In genomic region chr3:182925330-182925943, GRCh38 we compare ENCODE assay signal across 9 cellular contexts. TPM values are rescaled to one million over a fixed set of nuclear protein-coding genes. Genes with fewer than 3 reads are reported as not detected.
A peak's percentile ranks its signal among the peaks of the same experiment; 100 is the strongest.
DNase-seq lines count a peak whose midpoint lies in the region; ATAC-seq and TF ChIP-seq lines count a peak whose summit lies in the region.
"Had no signal": no experiment of that assay in that cellular context is flagged by ENCODE, and none has a peak within 500 bp of the region (broad histone marks: within the 10 kb centered on the region; RNA-seq: fewer than 3 reads in every experiment).

No MANE protein-coding gene starts in this region.

- H3K27me3 ChIP-seq in KMS-11 (ENCODE audit: insufficient read depth, low read depth) = no peaks in the 10 kb centered on the region

- TF ChIP-seq CTCF in KMS-11 (conservative IDR thresholded peaks at IDR 0.05; ENCODE audit: low read depth, low read length) = no peak
- TF ChIP-seq CTCF in chondrocyte (IDR thresholded peaks at IDR 0.05) = no peak

- no peak overlapping the region for H3K4me3 Mint-ChIP-seq in chondrocyte (ENCODE audit: unreplicated experiment)
- H3K4me3 Mint-ChIP-seq: immature natural killer cell had no signal

- H3K27ac Mint-ChIP-seq in chondrocyte (ENCODE audit: unreplicated experiment) = no peak overlapping the region

- H3K9ac ChIP-seq in KMS-11 = peak overlapping the region; percentile 25

- H4K20me1 ChIP-seq in KMS-11 (ENCODE audit: insufficient read depth) = no peaks in the 10 kb centered on the region

- no peaks in the 10 kb centered on the region for H3K36me3 ChIP-seq in KMS-11 (ENCODE audit: insufficient read depth)

- no peaks in the 10 kb centered on the region for H3K27me3 Mint-ChIP-seq in chondrocyte (ENCODE audit: low read depth)

- peaks cover 12% of the 10 kb centered on the region for H3K36me3 Mint-ChIP-seq in chondrocyte (ENCODE audit: low read depth)

- ATAC-seq in GM18505 (IDR thresholded peaks at IDR 0.05; ENCODE audit: unreplicated experiment) (peak; percentile 92), GM21737 (IDR thresholded peaks at IDR 0.05; ENCODE audit: unreplicated experiment) (peak; percentile 94), left ventricle myocardium superior (peak; percentile 84)

- intact Hi-C loops in left ventricle myocardium superior (cut with micrococcal nuclease) = no loop called here

- peak overlapping the region; percentile 48 for H2AFZ ChIP-seq in KMS-11 (ENCODE audit: low read depth)

- peaks cover 53% of the 10 kb centered on the region for H3K4me1 ChIP-seq in KMS-11 (ENCODE audit: low read depth, poor library complexity, severe bottlenecking)

- peak; percentile 37 for DNase-seq in left ventricle myocardium superior
- DNase-seq in retina = no peak
- DNase-seq in amniotic stem cell (lab: John Stamatoyannopoulos, UW) = no peak
- no peak for DNase-seq in chondrocyte (ENCODE audit: low spot score)
- no peak for DNase-seq in epidermal melanocyte (ENCODE audit: insufficient read length, low spot score)
- DNase-seq: immature natural killer cell had no signal

- H3K4me3 ChIP-seq in KMS-11 (IDR thresholded peaks at IDR 0.05; ENCODE audit: insufficient read depth, low read depth, low read length) = no peak overlapping the region

- TF ChIP-seq POLR2A in GM18505 (IDR thresholded peaks at IDR 0.05; ENCODE audit: borderline replicate concordance, extremely low read depth, insufficient read depth, insufficient read length) = no peak

- H3K4me2 ChIP-seq in KMS-11 = peak overlapping the region; percentile 83

- H3K27ac ChIP-seq in KMS-11 = peak overlapping the region; percentile 87

- no peaks in the 10 kb centered on the region for H3K79me2 ChIP-seq in KMS-11 (ENCODE audit: insufficient read depth, low read depth)

- peaks cover 4% of the 10 kb centered on the region for H3K9me3 Mint-ChIP-seq in chondrocyte (ENCODE audit: low read depth)

- H3K4me1 Mint-ChIP-seq in chondrocyte (ENCODE audit: low read depth) = peaks cover 27% of the 10 kb centered on the region

RNA-seq across cellular contexts. Expression of gene DCUN1D1, which starts 54.9 kb away (rescaled TPM):
- total RNA-seq in left ventricle myocardium superior (39.5 TPM), chondrocyte (48.1 to 53.5 TPM (median 52.6 TPM) in 3 replicates)
